Comparison of ENCODE assay signal across 7 cellular contexts in genomic region chr16:48609453-48610023, GRCh38.
DNase-seq lines count a peak whose midpoint lies in the region; ATAC-seq and TF ChIP-seq lines count a peak whose summit lies in the region.

No MANE protein-coding gene starts in this region.

- ATAC-seq in GM18508 (IDR thresholded peaks at IDR 0.05; ENCODE audit: insufficient read depth, unreplicated experiment): peak; percentile 12

- H3K27me3 ChIP-seq in mucosa of rectum (ENCODE audit: control insufficient read depth in 2 of 2, insufficient read depth in 2 of 2, low read length in 2 of 2) (no peaks in the 10 kb centered on the region), tibial artery (no peaks in the 10 kb centered on the region)

- H3K4me3 ChIP-seq in HFF-Myc (replicated peaks; ENCODE audit: low read depth, low read length): peak overlapping the region; percentile 81
- H3K4me3 ChIP-seq in NB4 (ENCODE audit: low read depth, low read length): peak overlapping the region; percentile 90
- peak overlapping the region; percentile 81 to 96 for H3K4me3 ChIP-seq in mucosa of rectum (ENCODE audit: low read length in 2 of 2)
- peak overlapping the region; percentile 84 to 88 for H3K4me3 ChIP-seq in tibial artery

- peaks cover 54 to 69% of the 10 kb centered on the region in 2 donors for H3K4me1 ChIP-seq in mucosa of rectum (ENCODE audit: control insufficient read depth in 2 of 2, insufficient read depth in 2 of 2, low read length in 2 of 2)
- H3K4me1 ChIP-seq in tibial artery: peaks cover 0 to 40% (median 29%) of the 10 kb centered on the region in 4 donors

- TF ChIP-seq CTCF in HFF-Myc (IDR thresholded peaks at IDR 0.05; ENCODE audit: low read depth, low read length, missing control alignments) (no peak), NB4 (IDR thresholded peaks at IDR 0.05; ENCODE audit: low read depth, low read length) (no peak), tibial artery (IDR thresholded peaks at IDR 0.05) (no peak)

- H3K36me3 ChIP-seq in mucosa of rectum (ENCODE audit: control insufficient read depth in 2 of 2, insufficient read depth in 2 of 2, low read length in 2 of 2) (no peaks in the 10 kb centered on the region), tibial artery (no peaks in the 10 kb centered on the region)

- H3K9me3 ChIP-seq in mucosa of rectum (ENCODE audit: control insufficient read depth in 2 of 2, low read length in 2 of 2) (no peaks in the 10 kb centered on the region), tibial artery (no peaks in the 10 kb centered on the region)

- DNase-seq in HFF-Myc (ENCODE audit: extremely low read depth, low read depth) (no peak), NB4 (ENCODE audit: low read depth) (peak; percentile 73), epidermal melanocyte (ENCODE audit: insufficient read length, low spot score) (peak; percentile 46), tibial artery (peak; percentile 41 to 79)
- peak; percentile 67 for DNase-seq in activated CD4-positive, alpha-beta T cell treated with anti-CD3 and anti-CD28 coated beads for 48 hours

- H3K27ac ChIP-seq in mucosa of rectum (ENCODE audit: low read depth in 2 of 2, low read length in 2 of 2) (peak overlapping the region; percentile 91 to 94), tibial artery (peak overlapping the region; percentile 85 to 90)

- intact Hi-C loops in tibial artery (cut with DNase I; ENCODE audit: low total_unique reads): no loop called here

- H3K9ac ChIP-seq in mucosa of rectum (ENCODE audit: low read depth in 1 of 2, low read length in 2 of 2): peak overlapping the region; percentile 80 to 95

- TF ChIP-seq POLR2A in NB4 (IDR thresholded peaks at IDR 0.05; ENCODE audit: extremely low read depth, insufficient read length): no peak
